ENCODE assay signal across 8 cellular contexts in genomic region chr1:27488523-27489138, GRCh38. TPM values are rescaled to one million over a fixed set of nuclear protein-coding genes. Genes with fewer than 3 reads are reported as not detected.
DNase-seq lines count a peak whose midpoint lies in the region; ATAC-seq and TF ChIP-seq lines count a peak whose summit lies in the region.

No MANE protein-coding gene starts in this region.

- peaks cover 2% of the 10 kb centered on the region for H3K36me3 Mint-ChIP-seq in T-helper 17 cell (ENCODE audit: low read depth)

- DNase-seq in heart right ventricle (no peak), Right ventricle myocardium inferior (ENCODE audit: missing footprints) (no peak), T-helper 17 cell (no peak), esophagus muscularis mucosa (ENCODE audit: extremely low spot score) (no peak), pons (ENCODE audit: low spot score) (peak; percentile 71), NCI-H1105 (lab: John Stamatoyannopoulos, UW) (no peak)

- H3K4me1 Mint-ChIP-seq in T-helper 17 cell = peaks cover 32% of the 10 kb centered on the region

- H3K36me3 ChIP-seq in heart right ventricle = peaks cover 0 to 12% (median 0%) of the 10 kb centered on the region in 9 donors
- H3K36me3 ChIP-seq in esophagus muscularis mucosa = peaks cover 0 to 10% (median 0%) of the 10 kb centered on the region in 4 donors

- intact Hi-C loops in heart right ventricle (cut with DNase I) (loop anchor here in 3 of 10 donors (5.0 kb wide), 2 partner anchors 51 to 56 kb away; no protein-coding TSS in a partner anchor), Right ventricle myocardium inferior (cut with DNase I) (no loop called here), esophagus muscularis mucosa (cut with DNase I) (loop anchor here (5.0 kb wide), 1 partner anchor 51 kb away; no protein-coding TSS in a partner anchor)

- H3K4me1 ChIP-seq in heart right ventricle (peaks cover 22 to 79% (median 67%) of the 10 kb centered on the region in 9 donors), esophagus muscularis mucosa (peaks cover 51 to 72% (median 66%) of the 10 kb centered on the region in 4 donors)

- ATAC-seq in heart right ventricle = no peak
- ATAC-seq in Right ventricle myocardium inferior = no peak
- no peak for ATAC-seq in T-helper 17 cell
- ATAC-seq in HG02763 (IDR thresholded peaks at IDR 0.05; ENCODE audit: unreplicated experiment) = no peak
- ATAC-seq in GM18907 (IDR thresholded peaks at IDR 0.05; ENCODE audit: unreplicated experiment) = no peak

- peak overlapping the region; percentile 47 to 100 (median 99) for H3K27ac ChIP-seq in heart right ventricle
- peak overlapping the region; percentile 96 to 100 (median 98) for H3K27ac ChIP-seq in esophagus muscularis mucosa (replicated peaks in 1 of 4)

- no peak for TF ChIP-seq POLR2A in esophagus muscularis mucosa (IDR thresholded peaks at IDR 0.05; ENCODE audit: low read depth)

- peak overlapping the region; percentile 82 to 100 (median 95) for H3K4me3 ChIP-seq in heart right ventricle
- peak overlapping the region; percentile 87 to 99 (median 88) for H3K4me3 ChIP-seq in esophagus muscularis mucosa

- no peaks in the 10 kb centered on the region for H3K27me3 ChIP-seq in heart right ventricle
- no peaks in the 10 kb centered on the region for H3K27me3 ChIP-seq in esophagus muscularis mucosa

- TF ChIP-seq CTCF in heart right ventricle (IDR thresholded peaks at IDR 0.05) (no peak), esophagus muscularis mucosa (IDR thresholded peaks at IDR 0.05) (no peak)

- 5 to 14% methylated on average over 3 of the region's 3 CpGs for WGBS in heart right ventricle, 2 donors
- WGBS in esophagus muscularis mucosa = 20% methylated on average over 3 of the region's 3 CpGs

- no peak for TF ChIP-seq EP300 in esophagus muscularis mucosa (IDR thresholded peaks at IDR 0.05)

- H3K9me3 ChIP-seq in heart right ventricle (no peaks in the 10 kb centered on the region), T-helper 17 cell (ENCODE audit: control insufficient read depth, low read length, poor library complexity, severe bottlenecking) (no peaks in the 10 kb centered on the region), esophagus muscularis mucosa (no peaks in the 10 kb centered on the region)

- no peaks in the 10 kb centered on the region for H3K27me3 Mint-ChIP-seq in T-helper 17 cell

- peak overlapping the region; percentile 98 for H3K4me3 Mint-ChIP-seq in T-helper 17 cell

- peak overlapping the region; percentile 97 for H3K27ac Mint-ChIP-seq in T-helper 17 cell

RNA-seq across cellular contexts. Expression of gene WASF2, which starts 1.3 kb away (rescaled TPM):
- 10 to 100 TPM; 41.2 to 75.4 (median 52.0) TPM for total RNA-seq in heart right ventricle
- 10 to 100 TPM; 19.6 to 24.8 TPM for polyA plus RNA-seq in heart right ventricle
- total RNA-seq in Right ventricle myocardium inferior = 57.3 TPM
- total RNA-seq in T-helper 17 cell = 100 to 1,000 TPM; 124 to 144 TPM
- 100 to 1,000 TPM in 2 of 4 donors, 10 to 100 TPM in 2; 78.5 to 141 (median 101) TPM for total RNA-seq in esophagus muscularis mucosa
